In genomic region chr14:26694521-26694920, GRCh38 we compare ENCODE assay signal across 22 cellular contexts.
"Had no signal": no experiment of that assay in that cellular context is flagged by ENCODE, and none has a peak within 500 bp of the region (broad histone marks: within the 10 kb centered on the region; RNA-seq: fewer than 3 reads in every experiment).

No MANE protein-coding gene starts in this region.

- H3K36me3 ChIP-seq: esophagus muscularis mucosa, neural progenitor cell, prostate gland, right atrium auricular region, transverse colon, uterus had no signal

- H3K9me3 Mint-ChIP-seq: dendritic cell treated with granulocyte-macrophage colony-stimulating factor and Interleukin-4, amounts not matched to agents 40 ng/mL and 50 ng/mL, for 4 days; neural progenitor cell had no signal

- H3K4me2 ChIP-seq: neural progenitor cell had no signal

- H3K4me3 ChIP-seq: esophagus muscularis mucosa, mucosa of descending colon, neural progenitor cell, prostate gland, right atrium auricular region, transverse colon, uterus had no signal

- H3K27me3 Mint-ChIP-seq: activated naive CD8-positive, alpha-beta T cell; dendritic cell treated with granulocyte-macrophage colony-stimulating factor and Interleukin-4, amounts not matched to agents 40 ng/mL and 50 ng/mL, for 4 days; memory B cell; naive B cell had no signal

- H3K36me3 Mint-ChIP-seq: activated naive CD8-positive, alpha-beta T cell; immature natural killer cell; memory B cell; naive B cell; neural progenitor cell had no signal

- DNase-seq: activated CD4-positive, alpha-beta T cell treated with anti-CD3 and anti-CD28 coated beads, Interleukin-2, amount 50 U/mL, for 4 hours; activated gamma-delta T cell treated with Interleukin-2 at 50 U/mL for 16 hours; activated T-cell treated with anti-CD3 and anti-CD28 coated beads, Interleukin-2, amount 50 U/mL, for 72 hours; effector CD8-positive, alpha-beta T cell; immature natural killer cell; kidney glomerular epithelial cell; left ventricle myocardium superior; mucosa of descending colon; naive B cell; stimulated activated CD4-positive, alpha-beta T cell treated with anti-CD3 and anti-CD28 coated beads, Interleukin-2, amount 100 ng/mL, for 24 hours; stimulated activated naive CD8-positive, alpha-beta T cell treated with anti-CD3 and anti-CD28 coated beads, Interleukin-15, Interleukin-2, amounts not matched to agents 100 U/mL and 50 U/mL, for 24 hours; transverse colon; uterus had no signal

- H3K4me1 Mint-ChIP-seq: immature natural killer cell, memory B cell, neural progenitor cell had no signal

- H3K27me3 ChIP-seq: esophagus muscularis mucosa, neural progenitor cell, right atrium auricular region, transverse colon, uterus had no signal

- H3K9ac ChIP-seq: neural progenitor cell had no signal

- H3K4me1 ChIP-seq: esophagus muscularis mucosa, neural progenitor cell, prostate gland, right atrium auricular region, transverse colon, uterus had no signal

- H3K27ac Mint-ChIP-seq: activated naive CD8-positive, alpha-beta T cell; activated T-cell treated with anti-CD3 and anti-CD28 coated beads, Interleukin-2, amount 50 U/mL, for 72 hours; dendritic cell treated with granulocyte-macrophage colony-stimulating factor and Interleukin-4, amounts not matched to agents 40 ng/mL and 50 ng/mL, for 4 days; immature natural killer cell; memory B cell; naive B cell; neural progenitor cell had no signal

- H2AFZ ChIP-seq: neural progenitor cell had no signal

- H3K4me3 Mint-ChIP-seq: activated naive CD8-positive, alpha-beta T cell; activated T-cell treated with anti-CD3 and anti-CD28 coated beads, Interleukin-2, amount 50 U/mL, for 72 hours; dendritic cell treated with granulocyte-macrophage colony-stimulating factor and Interleukin-4, amounts not matched to agents 40 ng/mL and 50 ng/mL, for 4 days; immature natural killer cell; memory B cell; neural progenitor cell had no signal

- FAIRE-seq: endothelial cell of umbilical vein, TTC549 had no signal

- H3K9me3 ChIP-seq: esophagus muscularis mucosa, mucosa of descending colon, prostate gland, right atrium auricular region, transverse colon, uterus had no signal

- ATAC-seq: activated T-cell treated with anti-CD3 and anti-CD28 coated beads, Interleukin-2, amount 50 U/mL, for 72 hours; left ventricle myocardium superior; mucosa of descending colon; stimulated activated naive CD8-positive, alpha-beta T cell treated with anti-CD3 and anti-CD28 coated beads, Interleukin-15, Interleukin-2, amounts not matched to agents 100 U/mL and 50 U/mL, for 24 hours had no signal

- H3K27ac ChIP-seq: esophagus muscularis mucosa, neural progenitor cell, prostate gland, right atrium auricular region, transverse colon, uterus had no signal
